Comparison of ENCODE assay signal across 2 cellular contexts in the genomic region with DNA sequence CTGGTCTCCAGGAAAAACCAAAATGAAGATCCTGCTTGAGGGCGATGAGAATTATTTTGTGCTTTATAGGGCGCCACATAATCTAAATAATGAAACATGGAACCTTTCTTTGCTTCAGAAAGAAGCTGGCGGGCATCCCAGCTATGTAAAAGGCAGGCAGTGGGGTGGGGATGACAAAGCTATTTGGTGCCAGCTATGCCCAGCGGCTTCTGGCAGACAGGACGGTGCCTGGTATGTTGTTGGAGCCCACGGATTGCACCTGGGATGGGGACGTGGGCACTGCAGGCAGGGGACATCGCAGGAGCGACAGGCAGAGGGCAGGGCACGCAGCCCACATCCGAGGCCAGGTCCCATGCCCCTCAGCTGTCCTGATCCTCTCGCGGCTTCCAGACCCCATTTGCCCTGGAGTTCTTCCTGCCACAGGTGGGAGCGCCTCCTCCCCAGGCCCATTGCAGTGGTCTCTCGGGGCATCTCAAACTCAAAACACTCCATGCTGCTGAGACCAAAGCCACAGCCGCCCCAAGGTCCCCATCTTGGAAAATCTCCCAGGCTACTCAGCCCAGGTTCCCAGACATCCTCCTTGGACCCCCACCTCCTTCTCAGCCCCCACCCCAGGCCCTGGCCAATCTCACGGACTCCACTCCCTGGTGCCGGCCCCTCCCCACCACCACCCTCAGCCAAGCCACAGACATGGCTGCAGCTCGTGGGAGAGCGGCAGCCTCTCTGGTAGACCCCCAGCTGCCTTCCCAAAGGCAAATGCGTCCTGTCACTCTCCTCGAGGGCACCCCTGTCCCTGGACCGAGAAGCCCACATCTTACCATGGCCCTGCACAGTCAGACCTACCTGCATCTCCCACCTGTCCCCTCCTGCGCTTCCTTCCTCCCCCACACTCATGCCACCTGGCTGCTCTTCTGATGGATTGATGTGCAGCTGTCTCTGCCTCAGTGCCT.
TF ChIP-seq lines count a peak whose summit lies in the region.

No MANE protein-coding gene starts in this region.

TF ChIP-seq in H1, 55 proteins besides CTCF, POLR2A, EP300 and RAD21:
- TF ChIP-seq RFX5 (IDR thresholded peaks at IDR 0.05; ENCODE audit: borderline replicate concordance, low read depth, low read length) (no peak), TEAD4 (IDR thresholded peaks at IDR 0.05; ENCODE audit: low read depth, low read length) (no peak), SIX5 (IDR thresholded peaks at IDR 0.05; ENCODE audit: low read depth, low read length) (no peak), KDM5A (IDR thresholded peaks at IDR 0.05; ENCODE audit: low read length) (no peak), ZNF274 (IDR thresholded peaks at IDR 0.05; ENCODE audit: borderline replicate concordance, extremely low read depth, low read length) (no peak), CEBPB (IDR thresholded peaks at IDR 0.05; ENCODE audit: low read depth, low read length) (no peak), KDM4A (IDR thresholded peaks at IDR 0.05; ENCODE audit: low read depth, low read length, severe bottlenecking) (no peak), ASH2L (IDR thresholded peaks at IDR 0.05; ENCODE audit: low read length) (no peak), SUZ12 (IDR thresholded peaks at IDR 0.05; ENCODE audit: low read length) (no peak), TAF1 (IDR thresholded peaks at IDR 0.05; ENCODE audit: low read depth, low read length) (no peak), PHF8 (conservative IDR thresholded peaks at IDR 0.05; ENCODE audit: low read depth, low read length) (no peak), BACH1 (IDR thresholded peaks at IDR 0.05; ENCODE audit: low read length) (no peak), TAF7 (optimal IDR thresholded peaks at IDR 0.05; ENCODE audit: borderline replicate concordance, low read depth, low read length) (no peak), SIRT6 (IDR thresholded peaks at IDR 0.05; ENCODE audit: low read length) (no peak)
- TF ChIP-seq, protein P1, sequence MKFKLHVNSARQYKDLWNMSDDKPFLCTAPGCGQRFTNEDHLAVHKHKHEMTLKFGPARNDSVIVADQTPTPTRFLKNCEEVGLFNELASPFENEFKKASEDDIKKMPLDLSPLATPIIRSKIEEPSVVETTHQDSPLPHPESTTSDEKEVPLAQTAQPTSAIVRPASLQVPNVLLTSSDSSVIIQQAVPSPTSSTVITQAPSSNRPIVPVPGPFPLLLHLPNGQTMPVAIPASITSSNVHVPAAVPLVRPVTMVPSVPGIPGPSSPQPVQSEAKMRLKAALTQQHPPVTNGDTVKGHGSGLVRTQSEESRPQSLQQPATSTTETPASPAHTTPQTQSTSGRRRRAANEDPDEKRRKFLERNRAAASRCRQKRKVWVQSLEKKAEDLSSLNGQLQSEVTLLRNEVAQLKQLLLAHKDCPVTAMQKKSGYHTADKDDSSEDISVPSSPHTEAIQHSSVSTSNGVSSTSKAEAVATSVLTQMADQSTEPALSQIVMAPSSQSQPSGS (IDR thresholded peaks at IDR 0.05; ENCODE audit: low read length): no peak

TF ChIP-seq in HEK293T, 16 proteins besides CTCF, POLR2A, EP300 and RAD21:
- TF ChIP-seq TARDBP (IDR thresholded peaks at IDR 0.05): no peak
- no peak for TF ChIP-seq CTBP1 (IDR thresholded peaks at IDR 0.05; ENCODE audit: borderline replicate concordance)
- no peak for TF ChIP-seq ZNF384 (IDR thresholded peaks at IDR 0.05)
- TF ChIP-seq LEF1 (IDR thresholded peaks at IDR 0.05; ENCODE audit: borderline replicate concordance): no peak
- TF ChIP-seq ARNT (IDR thresholded peaks at IDR 0.05): no peak
- TF ChIP-seq ELF4 (IDR thresholded peaks at IDR 0.05): no peak
- TF ChIP-seq FOXK2 (IDR thresholded peaks at IDR 0.05): no peak
- TF ChIP-seq, protein P2, sequence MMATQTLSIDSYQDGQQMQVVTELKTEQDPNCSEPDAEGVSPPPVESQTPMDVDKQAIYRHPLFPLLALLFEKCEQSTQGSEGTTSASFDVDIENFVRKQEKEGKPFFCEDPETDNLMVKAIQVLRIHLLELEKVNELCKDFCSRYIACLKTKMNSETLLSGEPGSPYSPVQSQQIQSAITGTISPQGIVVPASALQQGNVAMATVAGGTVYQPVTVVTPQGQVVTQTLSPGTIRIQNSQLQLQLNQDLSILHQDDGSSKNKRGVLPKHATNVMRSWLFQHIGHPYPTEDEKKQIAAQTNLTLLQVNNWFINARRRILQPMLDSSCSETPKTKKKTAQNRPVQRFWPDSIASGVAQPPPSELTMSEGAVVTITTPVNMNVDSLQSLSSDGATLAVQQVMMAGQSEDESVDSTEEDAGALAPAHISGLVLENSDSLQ (IDR thresholded peaks at IDR 0.05): no peak
- TF ChIP-seq SUZ12 (IDR thresholded peaks at IDR 0.05): no peak
- no peak for TF ChIP-seq NFRKB (IDR thresholded peaks at IDR 0.05)
- no peak for TF ChIP-seq FOXM1 (IDR thresholded peaks at IDR 0.05; ENCODE audit: borderline replicate concordance)
- no peak for TF ChIP-seq L3MBTL2 (conservative IDR thresholded peaks at IDR 0.05)
- TF ChIP-seq FOXA1 (IDR thresholded peaks at IDR 0.05): no peak
- no peak for TF ChIP-seq BHLHE40 (IDR thresholded peaks at IDR 0.05; ENCODE audit: borderline replicate concordance)
